ENCODE assay signal across 20 cellular contexts in the genomic region with DNA sequence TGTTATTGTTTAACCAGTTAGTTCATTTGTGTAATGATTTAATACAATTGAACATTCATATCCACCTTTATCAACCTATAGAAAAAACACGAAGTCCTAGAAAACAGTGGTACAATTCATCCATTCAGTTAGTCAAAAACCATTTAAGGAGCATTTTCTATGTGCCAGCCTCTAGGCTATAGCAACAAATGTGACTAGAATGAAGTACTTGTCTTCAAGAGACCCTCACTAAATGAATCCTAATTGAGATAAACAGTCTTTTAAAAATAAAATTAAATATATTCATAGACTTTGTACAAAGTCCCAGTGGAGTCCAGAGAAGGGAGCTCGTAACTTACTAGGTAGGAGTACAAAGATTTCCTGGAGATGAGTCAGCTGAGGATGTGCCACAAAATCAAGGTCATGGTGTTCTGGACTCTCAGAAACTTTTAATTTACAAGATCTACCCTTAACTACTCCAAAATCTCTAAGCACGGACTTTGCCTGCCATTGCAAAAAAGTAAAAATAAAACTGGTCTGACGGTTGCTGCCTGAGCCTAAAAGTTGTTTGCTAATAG.
"Had no signal": no experiment of that assay in that cellular context is flagged by ENCODE, and none has a peak within 500 bp of the region (broad histone marks: within the 10 kb centered on the region; RNA-seq: fewer than 3 reads in every experiment).

No MANE protein-coding gene starts in this region.

- H3K9ac ChIP-seq: neural progenitor cell had no signal

- ATAC-seq: esophagus mucosa; foreskin keratinocyte; natural killer cell treated with Interleukin-12 subunit alpha and Interleukin-12 subunit beta and Interleukin-15 and Interleukin-18, amount 100 ng/mL, for 72 hours; stimulated activated naive CD8-positive, alpha-beta T cell treated with anti-CD3 and anti-CD28 coated beads, Interleukin-15, Interleukin-2, amounts not matched to agents 100 U/mL and 50 U/mL, for 24 hours had no signal

- H3K27ac ChIP-seq: cardiac muscle cell, colonic mucosa, foreskin keratinocyte, hepatocyte, neural progenitor cell, ovary, right atrium auricular region, suprapubic skin, tibial artery, upper lobe of left lung had no signal

- H3K27me3 ChIP-seq: cardiac muscle cell, colonic mucosa, foreskin keratinocyte, hepatocyte, neural progenitor cell, ovary, right atrium auricular region, suprapubic skin, tibial artery, upper lobe of left lung had no signal

- H3K79me2 ChIP-seq: hepatocyte had no signal

- H3K9me3 ChIP-seq: colonic mucosa, ovary, right atrium auricular region, suprapubic skin, tibial artery, upper lobe of left lung had no signal

- H3K4me2 ChIP-seq: hepatocyte, neural progenitor cell, smooth muscle cell had no signal

- H3K4me1 ChIP-seq: colonic mucosa, foreskin keratinocyte, neural progenitor cell, right atrium auricular region, suprapubic skin, tibial artery, upper lobe of left lung had no signal

- H3K4me3 ChIP-seq: cardiac muscle cell, colonic mucosa, hepatocyte, neural progenitor cell, ovary, right atrium auricular region, smooth muscle cell, suprapubic skin, tibial artery, upper lobe of left lung had no signal

- H2AFZ ChIP-seq: hepatocyte, neural progenitor cell had no signal

- H3K36me3 ChIP-seq: cardiac muscle cell, colonic mucosa, neural progenitor cell, ovary, right atrium auricular region, suprapubic skin, tibial artery, upper lobe of left lung had no signal

- DNase-seq: colonic mucosa; dermis blood vessel endothelial cell; endodermal cell; foreskin keratinocyte; head of caudate nucleus; kidney glomerular epithelial cell; nucleus accumbens; ovary; stimulated activated CD4-positive, alpha-beta T cell treated with anti-CD3 and anti-CD28 coated beads, Interleukin-2, amount 100 ng/mL, for 48 hours; stimulated activated naive CD8-positive, alpha-beta T cell treated with anti-CD3 and anti-CD28 coated beads, Interleukin-15, Interleukin-2, amounts not matched to agents 100 U/mL and 50 U/mL, for 24 hours; tibial artery; upper lobe of left lung had no signal
